15 cellular contexts compared by ENCODE assay signal in genomic region chr11:133531971-133532651, GRCh38. TPM values are rescaled to one million over a fixed set of nuclear protein-coding genes. Genes with fewer than 3 reads are reported as not detected.
DNase-seq lines count a peak whose midpoint lies in the region; ATAC-seq and TF ChIP-seq lines count a peak whose summit lies in the region.
"Had no signal": no experiment of that assay in that cellular context is flagged by ENCODE, and none has a peak within 500 bp of the region (broad histone marks: within the 10 kb centered on the region; RNA-seq: fewer than 3 reads in every experiment).

OPCML (minus strand) TSS chr11:133532501.

- H3K36me3 Mint-ChIP-seq in brain, result no peaks in the 10 kb centered on the region
- H3K36me3 Mint-ChIP-seq in activated CD4-positive, alpha-beta T cell treated with anti-CD3 and anti-CD28 coated beads, Interleukin-2, amount 10 ng/mL, durations not matched to agents 7 days and 5 days (ENCODE audit: low read depth), result no peaks in the 10 kb centered on the region

- H3K36me3 ChIP-seq in iPS-20b (ENCODE audit: insufficient read depth, low read depth, low read length), result no peaks in the 10 kb centered on the region
- H3K36me3 ChIP-seq: BLaER1 treated with 17β-estradiol and CSF1 and Interleukin-3, amounts not matched to agents 10 nM and 100 nM had no signal

- peak within 1 kb of the TSS; percentile 82 for H3K4me3 ChIP-seq in iPS-20b (ENCODE audit: low read length)
- H3K4me3 ChIP-seq: BLaER1 treated with 17β-estradiol and CSF1 and Interleukin-3, amounts not matched to agents 10 nM and 100 nM had no signal

- POLR2A ChIA-PET in activated CD4-positive, alpha-beta T cell treated with anti-CD3 and anti-CD28 coated beads, Interleukin-2, amount 10 ng/mL, durations not matched to agents 7 days and 5 days (lab: Charles Lee), result no interaction called here

- H3K4me1 Mint-ChIP-seq in brain, result peaks cover 70% of the 10 kb centered on the region
- no peaks in the 10 kb centered on the region for H3K4me1 Mint-ChIP-seq in activated CD4-positive, alpha-beta T cell treated with anti-CD3 and anti-CD28 coated beads, Interleukin-2, amount 10 ng/mL, durations not matched to agents 7 days and 5 days
- H3K4me1 Mint-ChIP-seq: activated T-helper 17 cell treated with anti-CD3 and anti-CD28 coated beads, Interleukin-2, amount 50 U/mL, for 72 hours had no signal

- no peak within 1 kb of the TSS for H3K27ac ChIP-seq in iPS-20b (ENCODE audit: low read length)
- H3K27ac ChIP-seq: BLaER1 treated with 17β-estradiol and CSF1 and Interleukin-3, amounts not matched to agents 10 nM and 100 nM had no signal

- peaks cover 56% of the 10 kb centered on the region for H3K27me3 ChIP-seq in iPS-20b (ENCODE audit: insufficient read depth, low read length)

- DNase-seq in NCI-H1092 (lab: John Stamatoyannopoulos, UW) (peak; percentile 43), retina (peak; percentile 77)
- no peak for DNase-seq in activated CD4-positive, alpha-beta T cell treated with anti-CD3 and anti-CD28 coated beads, Interleukin-2, amount 10 ng/mL, durations not matched to agents 7 days and 5 days
- DNase-seq in stimulated activated CD4-positive, alpha-beta T cell treated with anti-CD3 and anti-CD28 coated beads, Interleukin-1b, Interleukin-23, amount 100 ng/mL, for 48 hours, result no peak
- DNase-seq: GDM1; mammary epithelial cell; NCI-H446 treated with DMSO at 0.1 percent for 48 hours; stimulated activated CD4-positive, alpha-beta T cell treated with anti-CD3 and anti-CD28 coated beads, Interleukin-4, amount 100 ng/mL, for 4 hours had no signal

- no peak for ATAC-seq in HG03439 (IDR thresholded peaks at IDR 0.05; ENCODE audit: unreplicated experiment)
- ATAC-seq: activated T-helper 17 cell treated with anti-CD3 and anti-CD28 coated beads, Interleukin-2, amount 50 U/mL, for 72 hours had no signal

- TF ChIP-seq CTCF in brain (conservative IDR thresholded peaks at IDR 0.05), result no peak

- CTCF ChIA-PET in activated CD4-positive, alpha-beta T cell treated with anti-CD3 and anti-CD28 coated beads, Interleukin-2, amount 10 ng/mL, durations not matched to agents 7 days and 5 days (lab: Charles Lee), result no interaction called here

- no peaks in the 10 kb centered on the region for H3K9me3 ChIP-seq in iPS-20b (ENCODE audit: insufficient read depth, low read depth, low read length)
- H3K9me3 ChIP-seq: BLaER1 treated with 17β-estradiol and CSF1 and Interleukin-3, amounts not matched to agents 10 nM and 100 nM had no signal

- H3K27ac Mint-ChIP-seq in brain, result peak within 1 kb of the TSS; percentile 52 to 100 (median 92)
- H3K27ac Mint-ChIP-seq in activated CD4-positive, alpha-beta T cell treated with anti-CD3 and anti-CD28 coated beads, Interleukin-2, amount 10 ng/mL, durations not matched to agents 7 days and 5 days, result no peak within 1 kb of the TSS
- H3K27ac Mint-ChIP-seq: activated T-helper 17 cell treated with anti-CD3 and anti-CD28 coated beads, Interleukin-2, amount 50 U/mL, for 72 hours; stimulated activated naive CD8-positive, alpha-beta T cell treated with anti-CD3 and anti-CD28 coated beads, Interleukin-15, Interleukin-2, amounts not matched to agents 100 ng/mL and 50 ng/mL, for 24 hours had no signal

- peaks cover 21% of the 10 kb centered on the region for H3K27me3 Mint-ChIP-seq in brain
- peaks cover 35% of the 10 kb centered on the region for H3K27me3 Mint-ChIP-seq in activated CD4-positive, alpha-beta T cell treated with anti-CD3 and anti-CD28 coated beads, Interleukin-2, amount 10 ng/mL, durations not matched to agents 7 days and 5 days

- H3K9ac ChIP-seq in iPS-20b (ENCODE audit: low read depth, low read length), result peak within 1 kb of the TSS; percentile 74
- H3K9ac ChIP-seq: BLaER1 treated with 17β-estradiol and CSF1 and Interleukin-3, amounts not matched to agents 10 nM and 100 nM had no signal

- no peaks in the 10 kb centered on the region for H3K9me3 Mint-ChIP-seq in brain
- no peaks in the 10 kb centered on the region for H3K9me3 Mint-ChIP-seq in activated CD4-positive, alpha-beta T cell treated with anti-CD3 and anti-CD28 coated beads, Interleukin-2, amount 10 ng/mL, durations not matched to agents 7 days and 5 days
- H3K9me3 Mint-ChIP-seq: activated T-helper 17 cell treated with anti-CD3 and anti-CD28 coated beads, Interleukin-2, amount 50 U/mL, for 72 hours; stimulated activated naive CD8-positive, alpha-beta T cell treated with anti-CD3 and anti-CD28 coated beads, Interleukin-15, Interleukin-2, amounts not matched to agents 100 ng/mL and 50 ng/mL, for 24 hours had no signal

- H3K4me1 ChIP-seq in iPS-20b (ENCODE audit: insufficient read depth, low read length), result peaks cover 33% of the 10 kb centered on the region

- H3K4me3 Mint-ChIP-seq in brain, result peak within 1 kb of the TSS; percentile 85 to 97 (median 87)
- no peak within 1 kb of the TSS for H3K4me3 Mint-ChIP-seq in activated CD4-positive, alpha-beta T cell treated with anti-CD3 and anti-CD28 coated beads, Interleukin-2, amount 10 ng/mL, durations not matched to agents 7 days and 5 days
- H3K4me3 Mint-ChIP-seq: activated T-helper 17 cell treated with anti-CD3 and anti-CD28 coated beads, Interleukin-2, amount 50 U/mL, for 72 hours; stimulated activated naive CD8-positive, alpha-beta T cell treated with anti-CD3 and anti-CD28 coated beads, Interleukin-15, Interleukin-2, amounts not matched to agents 100 ng/mL and 50 ng/mL, for 24 hours had no signal

RNA-seq across cellular contexts. Expression of gene OPCML, which starts in this region (rescaled TPM):
- polyA plus RNA-seq in brain (ENCODE audit: insufficient read depth, low read depth, low replicate concordance), result 5.5 TPM
- not detected for total RNA-seq in activated CD4-positive, alpha-beta T cell treated with anti-CD3 and anti-CD28 coated beads, Interleukin-2, amount 10 ng/mL, durations not matched to agents 7 days and 5 days
- total RNA-seq: activated T-helper 17 cell treated with anti-CD3 and anti-CD28 coated beads, Interleukin-2, amount 50 U/mL, for 72 hours; T-helper 2 cell treated with Interferon-gamma antibody and Interleukin-4, amounts not matched to agents 100 ng/mL and 5 ng/mL, for 36 hours had no signal

Comparison
In these comparisons a context has a peak if more than half of its experiments do, and no peak if none do; other contexts are left out.
1. DNase-seq: peak in NCI-H1092 (single experiment) and retina (single experiment); none in activated CD4-positive, alpha-beta T cell treated with anti-CD3 and anti-CD28 coated beads, Interleukin-2, amount 10 ng/mL, durations not matched to agents 7 days and 5 days (single experiment) and stimulated activated CD4-positive, alpha-beta T cell treated with anti-CD3 and anti-CD28 coated beads, Interleukin-1b, Interleukin-23, amount 100 ng/mL, for 48 hours (single experiment).